In the genomic region with DNA sequence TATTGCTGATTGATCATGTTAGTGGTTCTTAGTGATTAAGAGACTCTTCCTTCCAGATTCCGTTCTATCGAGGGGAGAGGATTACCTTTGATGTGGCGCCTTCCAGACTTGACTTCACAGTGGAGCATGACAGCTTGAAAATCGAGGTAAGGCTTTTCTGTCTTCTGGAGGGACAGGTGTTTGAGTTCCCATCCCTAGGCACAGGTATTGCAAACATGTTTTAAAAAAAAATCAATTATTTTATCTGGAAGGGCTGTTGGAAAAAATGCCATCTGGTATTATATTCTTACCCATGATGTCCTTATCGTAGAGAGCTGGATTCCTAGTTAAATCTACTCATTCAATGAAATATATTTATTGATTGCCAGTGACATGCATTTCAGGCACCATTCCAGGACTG, we compare ENCODE assay signal across 3 cellular contexts. TPM values are rescaled to one million over a fixed set of nuclear protein-coding genes. Genes with fewer than 3 reads are reported as not detected.
"Had no signal": no experiment of that assay in that cellular context is flagged by ENCODE, and none has a peak within 500 bp of the region (broad histone marks: within the 10 kb centered on the region; RNA-seq: fewer than 3 reads in every experiment).

No MANE protein-coding gene starts in this region.

RNA-seq across cellular contexts. Expression of a gene that starts 29.1 kb away (rescaled TPM):
- total RNA-seq: OCI-LY7, SJSA1, SK-MEL-5 had no signal
